Comparison of ENCODE assay signal across 8 cellular contexts in genomic region chr19:44846455-44847143, GRCh38. TPM values are rescaled to one million over a fixed set of nuclear protein-coding genes. Genes with fewer than 3 reads are reported as not detected.
DNase-seq lines count a peak whose midpoint lies in the region; FAIRE-seq and TF ChIP-seq lines count a peak whose summit lies in the region.

No MANE protein-coding gene starts in this region.

- H3K27ac ChIP-seq in SJSA1 (peak overlapping the region; percentile 99), fibroblast of lung (ENCODE audit: insufficient read depth, low read length) (peak overlapping the region; percentile 90), ovary (peak overlapping the region; percentile 88 to 93)

- H3K9ac ChIP-seq in fibroblast of lung (ENCODE audit: insufficient read depth, low read length) = peak overlapping the region; percentile 99

- no peak overlapping the region for H2AFZ ChIP-seq in fibroblast of lung (ENCODE audit: low read length)

- H3K4me1 ChIP-seq in SJSA1 (replicated peaks) = peaks cover 47% of the 10 kb centered on the region
- peaks cover 7% of the 10 kb centered on the region for H3K4me1 ChIP-seq in fibroblast of lung (ENCODE audit: control insufficient read depth, extremely low read depth, insufficient read depth, low read length)
- H3K4me1 ChIP-seq in ovary (ENCODE audit: insufficient read depth) = peaks cover 6% of the 10 kb centered on the region

- H3K9me3 ChIP-seq in SJSA1 (replicated peaks) (no peaks in the 10 kb centered on the region), fibroblast of lung (ENCODE audit: control insufficient read depth, insufficient read depth, low read depth, low read length) (no peaks in the 10 kb centered on the region), ovary (no peaks in the 10 kb centered on the region)

- 0 to 1% (median 1%) methylated on average over 34 to 51 of the region's 51 CpGs for WGBS in ovary, 3 donors

- peaks cover 51% of the 10 kb centered on the region for H3K36me3 ChIP-seq in SJSA1
- peaks cover 4% of the 10 kb centered on the region for H3K36me3 ChIP-seq in fibroblast of lung (ENCODE audit: control insufficient read depth, insufficient read depth, low read length)
- H3K36me3 ChIP-seq in ovary = no peaks in the 10 kb centered on the region

- no peak for TF ChIP-seq POLR2A in ovary (IDR thresholded peaks at IDR 0.05)

- no peaks in the 10 kb centered on the region for H3K27me3 ChIP-seq in SJSA1 (replicated peaks)
- no peaks in the 10 kb centered on the region for H3K27me3 ChIP-seq in fibroblast of lung (ENCODE audit: control insufficient read depth, insufficient read depth, low read length)
- H3K27me3 ChIP-seq in ovary = no peaks in the 10 kb centered on the region

- no peak for TF ChIP-seq CTCF in GM12865 (IDR thresholded peaks at IDR 0.05; ENCODE audit: insufficient read depth, low read depth, low read length, missing control alignments)
- TF ChIP-seq CTCF in fibroblast of lung (conservative IDR thresholded peaks at IDR 0.05 in 1 of 2, IDR thresholded peaks at IDR 0.05 in 1 of 2; ENCODE audit: low read depth in 1 of 2, low read length in 2 of 2) = no peak
- no peak for TF ChIP-seq CTCF in ovary (IDR thresholded peaks at IDR 0.05)

- FAIRE-seq in frontal cortex (lab: Jason Lieb, UNC) = no peak

- peak overlapping the region; percentile 48 for H3K4me3 ChIP-seq in GM12865 (ENCODE audit: low read depth, low read length)
- H3K4me3 ChIP-seq in SJSA1 = peak overlapping the region; percentile 99
- H3K4me3 ChIP-seq in fibroblast of lung (replicated peaks in 1 of 4; ENCODE audit: control extremely low read depth in 1 of 4, insufficient read depth in 1 of 4, low read depth in 3 of 4, low read length in 4 of 4) = peak overlapping the region; percentile 85 to 98 (median 92)
- H3K4me3 ChIP-seq in ovary = peak overlapping the region; percentile 100

- H3K4me2 ChIP-seq in fibroblast of lung (ENCODE audit: extremely low read depth, insufficient read depth, low read length) = peak overlapping the region; percentile 86

- DNase-seq in GM12865 (ENCODE audit: low read depth) (no peak), SJSA1 (ENCODE audit: low read depth in 1 of 2, low spot score in 2 of 2) (peak; percentile 71 to 79), fibroblast of lung (ENCODE audit: low read depth in 2 of 2) (peak; percentile 12 to 61), ovary (peak; percentile 67 to 81 (median 76)), CD1c-positive myeloid dendritic cell (ENCODE audit: extremely low spot score) (no peak), NK-92 (lab: John Stamatoyannopoulos, UW; ENCODE audit: unreplicated experiment) (no peak), frontal cortex (ENCODE audit: low spot score in 2 of 2) (no peak), HEK293T (ENCODE audit: extremely low spot score) (no peak)

- POLR2A ChIA-PET in HEK293T (lab: Yijun Ruan, JAX) = interaction anchor here (0.7 to 1.4 kb wide), 3 partner anchors 12 to 76 kb away, joined by 3 to 11 read pairs (median 3); partner anchors contain the start of gene TOMM40

- peaks cover 54% of the 10 kb centered on the region for H3K79me2 ChIP-seq in fibroblast of lung (ENCODE audit: control insufficient read depth, insufficient read depth, low read length)

- CTCF ChIA-PET in HEK293T (lab: Yijun Ruan, JAX) = interaction anchor here (0.7 to 1.1 kb wide), 3 partner anchors 43 to 123 kb away, joined by 3 to 6 read pairs (median 3); no protein-coding TSS in a partner anchor

- no peak for TF ChIP-seq EP300 in ovary (IDR thresholded peaks at IDR 0.05)

- H4K20me1 ChIP-seq in fibroblast of lung (ENCODE audit: control insufficient read depth, extremely low read depth, insufficient read depth, low read length) = no peaks in the 10 kb centered on the region

- intact Hi-C loops in ovary (cut with DNase I) = loop anchor here in 1 of 4 donors (1.0 kb wide), 1 partner anchor 45 kb away; the partner anchor contains the start of gene TOMM40

TF ChIP-seq in HEK293T, 16 proteins besides CTCF, POLR2A, EP300 and RAD21:
- no peak for TF ChIP-seq FOXK2 (IDR thresholded peaks at IDR 0.05)
- TF ChIP-seq CTBP1 (IDR thresholded peaks at IDR 0.05; ENCODE audit: borderline replicate concordance) = no peak
- no peak for TF ChIP-seq ARNT (IDR thresholded peaks at IDR 0.05)
- TF ChIP-seq ZNF384 (IDR thresholded peaks at IDR 0.05) = no peak
- TF ChIP-seq HDGF (IDR thresholded peaks at IDR 0.05; ENCODE audit: borderline replicate concordance) = no peak
- TF ChIP-seq ELF4 (IDR thresholded peaks at IDR 0.05) = no peak
- TF ChIP-seq FOXM1 (IDR thresholded peaks at IDR 0.05; ENCODE audit: borderline replicate concordance) = no peak
- TF ChIP-seq SUZ12 (IDR thresholded peaks at IDR 0.05) = no peak
- TF ChIP-seq FOXA1 (IDR thresholded peaks at IDR 0.05) = no peak
- TF ChIP-seq TARDBP (IDR thresholded peaks at IDR 0.05) = no peak
- TF ChIP-seq BHLHE40 (IDR thresholded peaks at IDR 0.05; ENCODE audit: borderline replicate concordance) = no peak
- no peak for TF ChIP-seq L3MBTL2 (conservative IDR thresholded peaks at IDR 0.05)
- no peak for TF ChIP-seq NFRKB (IDR thresholded peaks at IDR 0.05)
- TF ChIP-seq LEF1 (IDR thresholded peaks at IDR 0.05; ENCODE audit: borderline replicate concordance) = no peak; the same call in 1 of the 2 replicates
- TF ChIP-seq SP1 (IDR thresholded peaks at IDR 0.05) = no peak
- TF ChIP-seq PKNOX1 (IDR thresholded peaks at IDR 0.05) = no peak

RNA-seq across cellular contexts. Expression of gene NECTIN2, which starts 0.5 kb away (rescaled TPM):
- total RNA-seq in SJSA1 (2014; rRNA removed; shearing (Covaris generic)) = 246 and 273 TPM in 2 replicates
- total RNA-seq in fibroblast of lung (50.3 and 70.7 TPM in 2 replicates), ovary (100 to 1,000 TPM in 1 of 7 donors, 10 to 100 TPM in 6; 37.8 to 185 (median 71.8) TPM), frontal cortex (26.1 TPM)
- polyA plus RNA-seq in fibroblast of lung (59.4 and 77.4 TPM in 2 replicates), ovary (10 to 100 TPM; 40.3 to 76.3 TPM)
- 99.9 and 115 TPM in 2 replicates for polyA plus RNA-seq in fibroblast of lung (2012)
- polyA minus RNA-seq in fibroblast of lung (ENCODE audit: low replicate concordance) = 248 and 327 TPM in 2 replicates

RNA-seq across cellular contexts. Expression of gene BCAM, which starts 37.7 kb away (rescaled TPM):
- total RNA-seq in SJSA1 (2014; rRNA removed; shearing (Covaris generic)) = 95.1 and 116 TPM in 2 replicates
- total RNA-seq in fibroblast of lung (20.3 and 29.0 TPM in 2 replicates), ovary (100 to 1,000 TPM in 2 of 7 donors, 10 to 100 TPM in 5; 18.4 to 419 (median 87.0) TPM), frontal cortex (5.7 TPM)
- polyA plus RNA-seq in fibroblast of lung (7.2 and 12.2 TPM in 2 replicates), ovary (10 to 100 TPM in 1 of 2 donors, 1 to 10 TPM in 1; 9.7 to 62.0 TPM)
- polyA plus RNA-seq in fibroblast of lung (2012) = 23.8 and 36.0 TPM in 2 replicates
- polyA minus RNA-seq in fibroblast of lung (ENCODE audit: low replicate concordance) = 8.9 and 25.1 TPM in 2 replicates

RNA-seq across cellular contexts. Expression of gene TOMM40, which starts 44.5 kb away (rescaled TPM):
- 193 and 222 TPM in 2 replicates for total RNA-seq in SJSA1 (2014; rRNA removed; shearing (Covaris generic))
- 21.8 and 24.4 TPM in 2 replicates for total RNA-seq in fibroblast of lung
- polyA plus RNA-seq in fibroblast of lung = 32.1 and 57.7 TPM in 2 replicates
- 38.8 and 79.3 TPM in 2 replicates for polyA plus RNA-seq in fibroblast of lung (2012)
- 64.4 and 139 TPM in 2 replicates for polyA minus RNA-seq in fibroblast of lung (ENCODE audit: low replicate concordance)
- 10 to 100 TPM; 23.5 to 63.9 (median 43.7) TPM for total RNA-seq in ovary
- polyA plus RNA-seq in ovary = 10 to 100 TPM; 11.1 to 23.1 TPM
- 30.6 TPM for total RNA-seq in frontal cortex

RNA-seq across cellular contexts. Expression of gene APOE, which starts 59.0 kb away (rescaled TPM):
- 1.7 TPM in 2 replicates for total RNA-seq in SJSA1 (2014; rRNA removed; shearing (Covaris generic))
- total RNA-seq in fibroblast of lung = 35.0 and 339 TPM in 2 replicates
- polyA plus RNA-seq in fibroblast of lung = 1.5 and 13.4 TPM in 2 replicates
- 1.9 and 20.7 TPM in 2 replicates for polyA plus RNA-seq in fibroblast of lung (2012)
- 1.3 TPM in 1 of 2 replicates, not detected in the other for polyA minus RNA-seq in fibroblast of lung (ENCODE audit: low replicate concordance)
- total RNA-seq in ovary = 100 to 1,000 TPM; 138 to 799 (median 455) TPM
- polyA plus RNA-seq in ovary = 100 to 1,000 TPM; 124 to 934 TPM
- total RNA-seq in frontal cortex = 77.0 TPM

Comparison
In these comparisons a context has a peak if more than half of its experiments do, and no peak if none do; other contexts are left out.
1. DNase-seq: peak in SJSA1 (2 of 2), fibroblast of lung (2 of 2) and ovary (5 of 5); none in GM12865 (single experiment), CD1c-positive myeloid dendritic cell (single experiment), NK-92 (single experiment), frontal cortex (0 of 2) and HEK293T (single experiment).
2. H3K4me3 ChIP-seq: peak in every context shown above with its lines; median percentile 100 in ovary; 99 in SJSA1; 92 in fibroblast of lung; 48 in GM12865.
3. Peak in every context shown above with its lines, with median percentiles within 50 percentile points of each other: H3K27ac ChIP-seq.